Comparison of ENCODE assay signal across 16 cellular contexts in genomic region chr16:53881371-53881770, GRCh38.
DNase-seq lines count a peak whose midpoint lies in the region; ATAC-seq, FAIRE-seq and TF ChIP-seq lines count a peak whose summit lies in the region.
"Had no signal": no experiment of that assay in that cellular context is flagged by ENCODE, and none has a peak within 500 bp of the region (broad histone marks: within the 10 kb centered on the region; RNA-seq: fewer than 3 reads in every experiment).

No MANE protein-coding gene starts in this region.

- no peaks in the 10 kb centered on the region for H3K9me3 Mint-ChIP-seq in stimulated activated naive B cell treated with anti-CD40 and anti-IgM and Interleukin-4, amounts not matched to agents 10 μg/mL and 1 μg/mL and 100 μg/mL, for 72 hours
- H3K9me3 Mint-ChIP-seq: activated CD4-positive, alpha-beta T cell treated with anti-CD3 and anti-CD28 coated beads, Interleukin-2, amount 10 ng/mL, durations not matched to agents 7 days and 5 days; neural progenitor cell; T-helper 1 cell treated with Interleukin-12 subunit alpha and Interleukin-12 subunit beta and Interleukin-4 antibody, amounts not matched to agents 30 μg/mL and 1 μg/mL, for 36 hours had no signal

- peaks cover 37 to 39% of the 10 kb centered on the region in 2 donors for H3K36me3 Mint-ChIP-seq in stimulated activated naive B cell treated with anti-CD40 and anti-IgM and Interleukin-4, amounts not matched to agents 10 μg/mL and 1 μg/mL and 100 μg/mL, for 72 hours

- no peaks in the 10 kb centered on the region for H3K4me1 Mint-ChIP-seq in stimulated activated naive B cell treated with anti-CD40 and anti-IgM and Interleukin-4, amounts not matched to agents 10 μg/mL and 1 μg/mL and 100 μg/mL, for 72 hours
- H3K4me1 Mint-ChIP-seq: activated CD4-positive, alpha-beta T cell treated with anti-CD3 and anti-CD28 coated beads, Interleukin-2, amount 10 ng/mL, durations not matched to agents 7 days and 5 days; neural progenitor cell had no signal

- no peak for ATAC-seq in stimulated activated naive B cell treated with anti-CD40 and anti-IgM and Interleukin-4, amounts not matched to agents 10 μg/mL and 1 μg/mL and 100 μg/mL, for 72 hours (replicated peaks)

- peak overlapping the region; percentile 52; the same call in 1 of the 2 replicates for H3K27ac ChIP-seq in SJSA1
- H3K27ac ChIP-seq: neural progenitor cell, suprapubic skin had no signal

- H3K4me1 ChIP-seq in SJSA1 (replicated peaks), result peaks cover 8% of the 10 kb centered on the region
- H3K4me1 ChIP-seq: neural progenitor cell, suprapubic skin had no signal

- H3K36me3 ChIP-seq in SJSA1, result peaks cover 21% of the 10 kb centered on the region

- no peaks in the 10 kb centered on the region for H3K27me3 Mint-ChIP-seq in stimulated activated naive B cell treated with anti-CD40 and anti-IgM and Interleukin-4, amounts not matched to agents 10 μg/mL and 1 μg/mL and 100 μg/mL, for 72 hours
- H3K27me3 Mint-ChIP-seq: activated CD4-positive, alpha-beta T cell treated with anti-CD3 and anti-CD28 coated beads, Interleukin-2, amount 10 ng/mL, durations not matched to agents 7 days and 5 days had no signal

- DNase-seq in H54 (ENCODE audit: insufficient read length, low spot score) (peak; percentile 9), SJSA1 (ENCODE audit: low read depth in 1 of 2, low spot score in 2 of 2) (no peak), fibroblast of peridontal ligament (ENCODE audit: extremely low read depth) (peak; percentile 79), stromal cell of bone marrow (ENCODE audit: low read depth) (peak; percentile 82), activated gamma-delta T cell treated with Interleukin-2 at 50 U/mL for 16 hours (no peak), hippocampal formation (lab: John Stamatoyannopoulos, UW) (no peak)
- no peak for DNase-seq in stimulated activated naive B cell treated with anti-CD40 and anti-IgM and Interleukin-4, amounts not matched to agents 10 μg/mL and 1 μg/mL and 100 μg/mL, for 72 hours
- DNase-seq: activated CD4-positive, alpha-beta T cell treated with anti-CD3 and anti-CD28 coated beads, Interleukin-2, amount 10 ng/mL, durations not matched to agents 7 days and 5 days; anterior cingulate cortex; effector CD8-positive, alpha-beta T cell; hypothalamus; Kasumi-1 had no signal

- FAIRE-seq in H54 (lab: Jason Lieb, UNC), result no peak

- H3K27me3 ChIP-seq in SJSA1 (replicated peaks), result 0 out of 2 replicates have a peak, but pooled peaks cover 2% of the 10 kb centered on the region
- H3K27me3 ChIP-seq: neural progenitor cell, suprapubic skin had no signal

- no peak overlapping the region for H3K27ac Mint-ChIP-seq in stimulated activated naive B cell treated with anti-CD40 and anti-IgM and Interleukin-4, amounts not matched to agents 10 μg/mL and 1 μg/mL and 100 μg/mL, for 72 hours
- H3K27ac Mint-ChIP-seq: activated CD4-positive, alpha-beta T cell treated with anti-CD3 and anti-CD28 coated beads, Interleukin-2, amount 10 ng/mL, durations not matched to agents 7 days and 5 days; neural progenitor cell; T-helper 1 cell treated with Interleukin-12 subunit alpha and Interleukin-12 subunit beta and Interleukin-4 antibody, amounts not matched to agents 30 μg/mL and 1 μg/mL, for 36 hours had no signal

- H3K4me3 ChIP-seq in SJSA1, result no peak overlapping the region
- H3K4me3 ChIP-seq: lung, neural progenitor cell, suprapubic skin had no signal

- no peaks in the 10 kb centered on the region for H3K9me3 ChIP-seq in SJSA1 (replicated peaks)
- H3K9me3 ChIP-seq: suprapubic skin had no signal

- no peak overlapping the region for H3K4me3 Mint-ChIP-seq in stimulated activated naive B cell treated with anti-CD40 and anti-IgM and Interleukin-4, amounts not matched to agents 10 μg/mL and 1 μg/mL and 100 μg/mL, for 72 hours
- H3K4me3 Mint-ChIP-seq: activated CD4-positive, alpha-beta T cell treated with anti-CD3 and anti-CD28 coated beads, Interleukin-2, amount 10 ng/mL, durations not matched to agents 7 days and 5 days; neural progenitor cell; T-helper 1 cell treated with Interleukin-12 subunit alpha and Interleukin-12 subunit beta and Interleukin-4 antibody, amounts not matched to agents 30 μg/mL and 1 μg/mL, for 36 hours had no signal

- TF ChIP-seq POLR2A in H54 (IDR thresholded peaks at IDR 0.05; ENCODE audit: low read depth, low read length), result no peak

Comparison
In these comparisons a context has a peak if more than half of its experiments do, and no peak if none do; other contexts are left out.
1. DNase-seq: peak in H54 (single experiment), fibroblast of peridontal ligament (single experiment) and stromal cell of bone marrow (single experiment); none in SJSA1 (0 of 2), stimulated activated naive B cell treated with anti-CD40 and anti-IgM and Interleukin-4, amounts not matched to agents 10 μg/mL and 1 μg/mL and 100 μg/mL, for 72 hours (single experiment), activated gamma-delta T cell treated with Interleukin-2 at 50 U/mL for 16 hours (single experiment) and hippocampal formation (0 of 2).